25 cellular contexts compared by ENCODE assay signal in genomic region chr10:15220426-15220825, GRCh38.
"Had no signal": no experiment of that assay in that cellular context is flagged by ENCODE, and none has a peak within 500 bp of the region (broad histone marks: within the 10 kb centered on the region; RNA-seq: fewer than 3 reads in every experiment).

No MANE protein-coding gene starts in this region.

- ATAC-seq: HepG2 had no signal

- H3K4me2 ChIP-seq: SK-N-SH had no signal

- H3K9ac ChIP-seq: SK-N-SH had no signal

- H3K27me3 ChIP-seq: MG63 had no signal

- DNase-seq: IMR-90, Karpas-422, KG1, MG63, NCI-H1092, NCI-H1105 treated with DMSO at 0.1 percent for 48 hours, NCI-H1417 treated with DMSO at 0.1 percent for 48 hours, NCI-H146, NCI-H1694 treated with DMSO at 0.1 percent for 48 hours, NCI-H1930, NCI-H2081, NCI-H2107, NCI-H226, NCI-H446, NCI-H510A, NCI-H524 treated with DMSO at 0.1 percent for 48 hours, NCI-H69, NCI-H774, Right ventricle myocardium superior, RPMI8226, SIG-M5, SK-N-SH, SW 1271 had no signal

- FAIRE-seq: HepG2, RCC 7860 had no signal

- H3K9me3 ChIP-seq: SK-N-SH had no signal

- H3K4me3 ChIP-seq: MG63 had no signal
